In genomic region chr11:123561046-123561781, GRCh38 we compare ENCODE assay signal across 9 cellular contexts.
A peak's percentile ranks its signal among the peaks of the same experiment; 100 is the strongest.
DNase-seq lines count a peak whose midpoint lies in the region; FAIRE-seq and TF ChIP-seq lines count a peak whose summit lies in the region.
"Had no signal": no experiment of that assay in that cellular context is flagged by ENCODE, and none has a peak within 500 bp of the region (broad histone marks: within the 10 kb centered on the region; RNA-seq: fewer than 3 reads in every experiment).

No MANE protein-coding gene starts in this region.

- H3K4me1 Mint-ChIP-seq in immature natural killer cell: peaks cover 13 to 21% of the 10 kb centered on the region in 2 donors

- H3K4me3 ChIP-seq in ACC112 (ENCODE audit: low read depth, low read length) (peak overlapping the region; percentile 69; the same call in 1 of the 2 replicates), adrenal gland (peak overlapping the region in 1 of 4 donors; percentile 35), testis (peak overlapping the region in 1 of 2 donors; percentile 62)

- peak overlapping the region in 1 of 6 donors; percentile 44 for H3K27ac Mint-ChIP-seq in immature natural killer cell

- TF ChIP-seq CTCF in adrenal gland (IDR thresholded peaks at IDR 0.05): peak in 5 of 6 experiments; percentile 28 to 55 (median 31)
- TF ChIP-seq CTCF in testis (IDR thresholded peaks at IDR 0.05): peak in 1 of 3 experiments; percentile 7

- no peaks in the 10 kb centered on the region for H3K36me3 Mint-ChIP-seq in immature natural killer cell

- H3K4me1 ChIP-seq in ACC112 (ENCODE audit: control insufficient read depth, insufficient read depth, low read length, unreplicated experiment) (no peaks in the 10 kb centered on the region), adrenal gland (replicated peaks in 1 of 2) (peaks cover 55 to 84% of the 10 kb centered on the region in 2 donors), testis (peaks cover 35% of the 10 kb centered on the region)

- peak; percentile 30 for DNase-seq in HCEC 1CT
- peak in 6 of 7 donors; percentile 70 to 89 (median 76) for DNase-seq in adrenal gland
- no peak for DNase-seq in immature natural killer cell
- peak; percentile 82 for DNase-seq in testis
- no peak for DNase-seq in activated effector memory CD4-positive, alpha-beta T cell treated with Interleukin-2 at 50 U/mL for 16 hours
- no peak for DNase-seq in AML-193 (lab: John Stamatoyannopoulos, UW)
- no peak for DNase-seq in H54 (ENCODE audit: insufficient read length, low spot score)

- peaks cover 0 to 13% (median 2%) of the 10 kb centered on the region in 3 donors for H3K27me3 Mint-ChIP-seq in immature natural killer cell (ENCODE audit: low read depth in 3 of 3)

- TF ChIP-seq POLR2A in adrenal gland (IDR thresholded peaks at IDR 0.05) (peak in 1 of 2 donors; percentile 41), testis (IDR thresholded peaks at IDR 0.05) (no peak), H54 (IDR thresholded peaks at IDR 0.05; ENCODE audit: low read depth, low read length) (no peak)

- peak overlapping the region; percentile 62 to 73 (median 67) for H3K4me3 Mint-ChIP-seq in immature natural killer cell

- no peak overlapping the region for H2AFZ ChIP-seq in ACC112 (ENCODE audit: low read length, unreplicated experiment)

- no peak for FAIRE-seq in H54 (lab: Jason Lieb, UNC)

- no peaks in the 10 kb centered on the region for H3K79me2 ChIP-seq in ACC112 (ENCODE audit: control insufficient read depth, insufficient read depth, low read length, unreplicated experiment)

- no peaks in the 10 kb centered on the region for H3K9me3 ChIP-seq in adrenal gland (replicated peaks in 1 of 3)
- no peaks in the 10 kb centered on the region for H3K9me3 ChIP-seq in testis

- H3K36me3 ChIP-seq in ACC112 (ENCODE audit: insufficient read depth, low read length): no peaks in the 10 kb centered on the region
- H3K36me3 ChIP-seq in adrenal gland (replicated peaks in 1 of 2): no peaks in the 10 kb centered on the region
- H3K36me3 ChIP-seq in testis (ENCODE audit: low read depth, missing control alignments): no peaks in the 10 kb centered on the region

- no peak overlapping the region for H3K27ac ChIP-seq in ACC112 (ENCODE audit: low read depth, low read length)
- peak overlapping the region; percentile 67 to 92 (median 84) for H3K27ac ChIP-seq in adrenal gland
- peak overlapping the region; percentile 56 to 72 for H3K27ac ChIP-seq in testis
- H3K27ac ChIP-seq: epithelial cell of prostate had no signal

- WGBS in adrenal gland, 4 donors: 28 to 36% (median 34%) methylated on average over 7 to 8 of the region's 8 CpGs
- WGBS in testis, 2 donors: 29 to 34% methylated on average over 8 of the region's 8 CpGs

- intact Hi-C loops in adrenal gland (cut with DNase I) (no loop called here), testis (cut with DNase I; ENCODE audit: low total_unique reads) (no loop called here)

- H3K27me3 ChIP-seq in ACC112 (ENCODE audit: insufficient read depth, low read length) (peaks cover 42% of the 10 kb centered on the region), adrenal gland (no peaks in the 10 kb centered on the region), testis (no peaks in the 10 kb centered on the region)

- no peaks in the 10 kb centered on the region for H3K9me3 Mint-ChIP-seq in immature natural killer cell

Comparison
In these comparisons a context has a peak if more than half of its experiments do, and no peak if none do; other contexts are left out.
1. DNase-seq: peak in HCEC 1CT (single experiment), adrenal gland (6 of 7) and testis (single experiment); none in immature natural killer cell (0 of 3), activated effector memory CD4-positive, alpha-beta T cell treated with Interleukin-2 at 50 U/mL for 16 hours (single experiment), AML-193 (0 of 2) and H54 (single experiment).